In genomic region chr6:43427406-43428111, GRCh38 we compare ENCODE assay signal across 8 cellular contexts. TPM values are rescaled to one million over a fixed set of nuclear protein-coding genes. Genes with fewer than 3 reads are reported as not detected.
A peak's percentile ranks its signal among the peaks of the same experiment; 100 is the strongest.
DNase-seq lines count a peak whose midpoint lies in the region; ATAC-seq and TF ChIP-seq lines count a peak whose summit lies in the region.

Gene ABCC10, plus strand, starts transcription at chr6:43427541. Its CDS starts 438 bp downstream, at chr6:43427979.

- peak; percentile 69 for TF ChIP-seq CTCF in BJ (IDR thresholded peaks at IDR 0.05; ENCODE audit: insufficient read depth, low read depth, low read length)
- peak; percentile 63 for TF ChIP-seq CTCF in choroid plexus epithelial cell (conservative IDR thresholded peaks at IDR 0.05; ENCODE audit: low read depth, low read length)

- H3K36me3 Mint-ChIP-seq in activated CD4-positive, alpha-beta T cell treated with anti-CD3 and anti-CD28 coated beads for 36 hours (ENCODE audit: low read depth) = peaks cover 4% of the 10 kb centered on the region

- H3K4me3 Mint-ChIP-seq in activated CD4-positive, alpha-beta T cell treated with anti-CD3 and anti-CD28 coated beads for 36 hours = peak within 1 kb of the TSS; percentile 94

- ATAC-seq in HG03442 (IDR thresholded peaks at IDR 0.05; ENCODE audit: unreplicated experiment) = peak; percentile 89
- peak; percentile 97 for ATAC-seq in activated CD4-positive, alpha-beta T cell treated with anti-CD3 and anti-CD28 coated beads for 36 hours

- peaks cover 21% of the 10 kb centered on the region for H3K4me1 Mint-ChIP-seq in activated CD4-positive, alpha-beta T cell treated with anti-CD3 and anti-CD28 coated beads for 36 hours

- H3K27me3 Mint-ChIP-seq in activated CD4-positive, alpha-beta T cell treated with anti-CD3 and anti-CD28 coated beads for 36 hours = no peaks in the 10 kb centered on the region

- H3K27me3 ChIP-seq in BJ (ENCODE audit: control insufficient read depth, insufficient read depth, low read length) = no peaks in the 10 kb centered on the region

- peak; percentile 70 for DNase-seq in BJ (ENCODE audit: low read depth)
- DNase-seq in GM19238 (ENCODE audit: insufficient read length, low spot score) = peak; percentile 96
- peak; percentile 93 to 98 for DNase-seq in NCI-H524 (lab: John Stamatoyannopoulos, UW)
- DNase-seq in activated CD4-positive, alpha-beta T cell treated with anti-CD3 and anti-CD28 coated beads for 36 hours = peak; percentile 97
- peak; percentile 98 for DNase-seq in choroid plexus epithelial cell (ENCODE audit: low read depth)
- DNase-seq in kidney glomerular epithelial cell (lab: John Stamatoyannopoulos, UW) = peak; percentile 96
- peak; percentile 78 to 83 for DNase-seq in stimulated activated CD4-positive, alpha-beta T cell treated with anti-CD3 and anti-CD28 coated beads, Interleukin-1b, Interleukin-23, amount 100 ng/mL, for 1 hour (ENCODE audit: low read depth in 2 of 2)

- H3K27ac Mint-ChIP-seq in activated CD4-positive, alpha-beta T cell treated with anti-CD3 and anti-CD28 coated beads for 36 hours = peak within 1 kb of the TSS; percentile 97

- intact Hi-C loops in activated CD4-positive, alpha-beta T cell treated with anti-CD3 and anti-CD28 coated beads for 36 hours (cut with DNase I, micrococcal nuclease) = loop anchor here (1.0 to 5.0 kb wide), 19 partner anchors 44 to 498 kb away; partner anchors contain the start of genes KLC4 (in 2 of the 2), MRPL2 (in 2 of the 2), TJAP1 (in 2 of the 2) and ZNF318 (in 2 of the 2)

- POLR2A ChIA-PET in BJ (lab: Charles Lee) = no interaction called here
- POLR2A ChIA-PET in activated CD4-positive, alpha-beta T cell treated with anti-CD3 and anti-CD28 coated beads for 36 hours (lab: Charles Lee) = interaction anchor here (0.6 to 1.2 kb wide), 8 partner anchors 9 to 822 kb away, joined by 3 to 5 read pairs (median 4); partner anchors contain the start of gene ZNF318

- no peaks in the 10 kb centered on the region for H3K9me3 Mint-ChIP-seq in activated CD4-positive, alpha-beta T cell treated with anti-CD3 and anti-CD28 coated beads for 36 hours (ENCODE audit: low read depth)

- CTCF ChIA-PET in BJ (lab: Yijun Ruan, JAX) = interaction anchor here (0.8 to 1.1 kb wide), 2 partner anchors 38 to 52 kb away, joined by 3 read pairs; no protein-coding TSS in a partner anchor
- CTCF ChIA-PET in activated CD4-positive, alpha-beta T cell treated with anti-CD3 and anti-CD28 coated beads for 36 hours (lab: Charles Lee) = interaction anchor here (0.6 to 1.0 kb wide), 9 partner anchors 13 to 841 kb away, joined by 3 to 6 read pairs (median 3); partner anchors contain the start of genes CRIP3, DNPH1 and TJAP1

- H3K4me3 ChIP-seq in BJ (ENCODE audit: low read depth, low read length) (peak within 1 kb of the TSS; percentile 55), choroid plexus epithelial cell (ENCODE audit: low read depth, low read length) (peak within 1 kb of the TSS; percentile 98)

- H3K36me3 ChIP-seq in BJ (ENCODE audit: control insufficient read depth, insufficient read depth, low read length) = peaks cover 4% of the 10 kb centered on the region

RNA-seq across cellular contexts. Expression of gene ABCC10, which starts in this region (rescaled TPM):
- 10.6 and 27.8 TPM in 2 replicates for polyA plus RNA-seq in BJ (2011; rRNA removed)
- 13.5 and 16.6 TPM in 2 replicates for polyA minus RNA-seq in BJ (2011; rRNA and poly(A)+ RNA removed)
- 10 to 100 TPM; 27.8 to 29.0 TPM for total RNA-seq in activated CD4-positive, alpha-beta T cell treated with anti-CD3 and anti-CD28 coated beads for 36 hours

Comparison
In these comparisons a context has a peak if more than half of its experiments do, and no peak if none do; other contexts are left out.
1. Peak in every context shown above with its lines: DNase-seq, ATAC-seq and H3K4me3 ChIP-seq.